19 cellular contexts compared by ENCODE assay signal in genomic region chr17:70848785-70849184, GRCh38.
DNase-seq lines count a peak whose midpoint lies in the region; ATAC-seq, FAIRE-seq and TF ChIP-seq lines count a peak whose summit lies in the region.
"Had no signal": no experiment of that assay in that cellular context is flagged by ENCODE, and none has a peak within 500 bp of the region (broad histone marks: within the 10 kb centered on the region; RNA-seq: fewer than 3 reads in every experiment).

No MANE protein-coding gene starts in this region.

- H3K4me1 ChIP-seq in astrocyte (ENCODE audit: insufficient read depth, low read length) (peaks cover 10% of the 10 kb centered on the region), skeletal muscle satellite cell (ENCODE audit: control insufficient read depth, insufficient read depth, low read length) (peaks cover 31% of the 10 kb centered on the region), hepatocyte (ENCODE audit: insufficient read depth) (no peaks in the 10 kb centered on the region)
- H3K4me1 ChIP-seq: esophagus muscularis mucosa had no signal

- no peak overlapping the region for H3K27ac Mint-ChIP-seq in astrocyte (ENCODE audit: unreplicated experiment)
- H3K27ac Mint-ChIP-seq: activated CD8-positive, alpha-beta T cell treated with anti-CD3 and anti-CD28 coated beads, Interleukin-2, amount 10 ng/mL, durations not matched to agents 7 days and 5 days; CD14-positive monocyte; natural killer cell treated with Interleukin-12 subunit alpha and Interleukin-12 subunit beta and Interleukin-15 and Interleukin-18, amount 100 ng/mL, for 72 hours; WTC11 had no signal

- H3K27me3 ChIP-seq in astrocyte (ENCODE audit: insufficient read depth, low read length) = no peaks in the 10 kb centered on the region
- no peaks in the 10 kb centered on the region for H3K27me3 ChIP-seq in skeletal muscle satellite cell (ENCODE audit: control insufficient read depth, insufficient read depth, low read length)
- no peaks in the 10 kb centered on the region for H3K27me3 ChIP-seq in hepatocyte
- H3K27me3 ChIP-seq: esophagus muscularis mucosa had no signal

- TF ChIP-seq CTCF in astrocyte (IDR thresholded peaks at IDR 0.05; ENCODE audit: insufficient read depth, low read depth, low read length) = no peak
- TF ChIP-seq CTCF in fibroblast of villous mesenchyme (IDR thresholded peaks at IDR 0.05; ENCODE audit: insufficient read depth, low read depth, low read length) = no peak
- no peak for TF ChIP-seq CTCF in hepatocyte (IDR thresholded peaks at IDR 0.05; ENCODE audit: poor library complexity)

- H3K4me3 Mint-ChIP-seq in astrocyte (ENCODE audit: unreplicated experiment) = no peak overlapping the region
- H3K4me3 Mint-ChIP-seq: activated CD8-positive, alpha-beta T cell treated with anti-CD3 and anti-CD28 coated beads, Interleukin-2, amount 10 ng/mL, durations not matched to agents 7 days and 5 days; CD14-positive monocyte; natural killer cell treated with Interleukin-12 subunit alpha and Interleukin-12 subunit beta and Interleukin-15 and Interleukin-18, amount 100 ng/mL, for 72 hours; WTC11 had no signal

- H3K4me2 ChIP-seq in astrocyte (ENCODE audit: low read length) (peak overlapping the region; percentile 10), skeletal muscle satellite cell (ENCODE audit: low read length) (peak overlapping the region; percentile 50), hepatocyte (no peak overlapping the region)

- H3K9me3 ChIP-seq in astrocyte (ENCODE audit: insufficient read depth, low read depth, low read length) = no peaks in the 10 kb centered on the region
- H3K9me3 ChIP-seq in skeletal muscle satellite cell (replicated peaks; ENCODE audit: low read length) = no peaks in the 10 kb centered on the region
- H3K9me3 ChIP-seq in hepatocyte (ENCODE audit: low read depth) = no peaks in the 10 kb centered on the region
- H3K9me3 ChIP-seq: esophagus muscularis mucosa had no signal

- H4K20me1 ChIP-seq in astrocyte (ENCODE audit: insufficient read depth, low read length) (no peaks in the 10 kb centered on the region), hepatocyte (ENCODE audit: insufficient read depth, poor library complexity, severe bottlenecking) (no peaks in the 10 kb centered on the region)

- FAIRE-seq in astrocyte (lab: Jason Lieb, UNC) = peak; percentile 13

- H3K9ac ChIP-seq in astrocyte (ENCODE audit: low read length) = no peak overlapping the region
- H3K9ac ChIP-seq in skeletal muscle satellite cell (ENCODE audit: low read depth, low read length) = peak overlapping the region; percentile 12

- 79% methylated on average over 3 of the region's 3 CpGs for WGBS in hepatocyte (ENCODE audit: low lambda C conversion rate, missing lambda C conversion rate)

- H2AFZ ChIP-seq in astrocyte (ENCODE audit: low read depth, low read length) (peak overlapping the region; percentile 8), hepatocyte (no peak overlapping the region)

- ATAC-seq in HG02759 (IDR thresholded peaks at IDR 0.05; ENCODE audit: unreplicated experiment) (no peak), GM19328 (IDR thresholded peaks at IDR 0.05; ENCODE audit: unreplicated experiment) (no peak)
- ATAC-seq: activated CD8-positive, alpha-beta T cell treated with anti-CD3 and anti-CD28 coated beads, Interleukin-2, amount 10 ng/mL, durations not matched to agents 7 days and 5 days; natural killer cell treated with Interleukin-12 subunit alpha and Interleukin-12 subunit beta and Interleukin-15 and Interleukin-18, amount 100 ng/mL, for 72 hours; WTC11 had no signal

- no peaks in the 10 kb centered on the region for H3K9me2 ChIP-seq in hepatocyte (replicated peaks; ENCODE audit: insufficient read depth)

- H3K9me3 Mint-ChIP-seq in astrocyte (ENCODE audit: unreplicated experiment) = peaks cover 3% of the 10 kb centered on the region

- H3K4me3 ChIP-seq in astrocyte (ENCODE audit: insufficient read depth, low read depth, low read length) (no peak overlapping the region), fibroblast of villous mesenchyme (ENCODE audit: low read depth, low read length) (no peak overlapping the region), skeletal muscle satellite cell (ENCODE audit: low read length) (peak overlapping the region; percentile 15), hepatocyte (no peak overlapping the region)
- H3K4me3 ChIP-seq: esophagus muscularis mucosa had no signal

- no peaks in the 10 kb centered on the region for H3K36me3 ChIP-seq in astrocyte (ENCODE audit: insufficient read depth, low read length)
- no peaks in the 10 kb centered on the region for H3K36me3 ChIP-seq in skeletal muscle satellite cell (ENCODE audit: insufficient read depth, low read length)
- H3K36me3 ChIP-seq in hepatocyte (replicated peaks; ENCODE audit: insufficient read depth, low read depth) = no peaks in the 10 kb centered on the region
- H3K36me3 ChIP-seq: esophagus muscularis mucosa had no signal

- DNase-seq in GM04503 (ENCODE audit: low read depth) (peak; percentile 16), astrocyte (ENCODE audit: low read depth) (peak; percentile 83), fibroblast of villous mesenchyme (ENCODE audit: low read depth) (peak; percentile 10), hepatocyte (ENCODE audit: low spot score) (no peak)
- DNase-seq: activated CD8-positive, alpha-beta T cell treated with anti-CD3 and anti-CD28 coated beads, Interleukin-2, amount 10 ng/mL, durations not matched to agents 7 days and 5 days; anterior cingulate cortex; dermis blood vessel endothelial cell; DND-41; NCI-H1930; NCI-H510A; OCI-M1; T-helper 1 cell had no signal

- no peaks in the 10 kb centered on the region for H3K79me2 ChIP-seq in astrocyte (ENCODE audit: insufficient read depth, low read length)
- H3K79me2 ChIP-seq in hepatocyte = no peaks in the 10 kb centered on the region

- H3K27ac ChIP-seq in astrocyte (ENCODE audit: low read depth, low read length) (no peak overlapping the region), hepatocyte (no peak overlapping the region)
- H3K27ac ChIP-seq: esophagus muscularis mucosa had no signal

- H3K36me3 Mint-ChIP-seq in astrocyte (ENCODE audit: low read depth, unreplicated experiment) = no peaks in the 10 kb centered on the region
- H3K36me3 Mint-ChIP-seq: CD14-positive monocyte, WTC11 had no signal

- H3K4me1 Mint-ChIP-seq in astrocyte (ENCODE audit: low read depth, unreplicated experiment) = peaks cover 4% of the 10 kb centered on the region
- H3K4me1 Mint-ChIP-seq: CD14-positive monocyte had no signal

- H3K27me3 Mint-ChIP-seq in astrocyte (ENCODE audit: low read depth, unreplicated experiment) = no peaks in the 10 kb centered on the region
- H3K27me3 Mint-ChIP-seq: natural killer cell treated with Interleukin-12 subunit alpha and Interleukin-12 subunit beta and Interleukin-15 and Interleukin-18, amount 100 ng/mL, for 72 hours had no signal
